In genomic region chr6:127515794-127516675, GRCh38 we compare ENCODE assay signal across 1 cellular context.
TF ChIP-seq lines count a peak whose summit lies in the region.

No MANE protein-coding gene starts in this region.

TF ChIP-seq in WTC11, 78 proteins besides CTCF, POLR2A, EP300 and RAD21 (continued from another document and continues in another):
- no peak for TF ChIP-seq ZNF396 (CRISPR knock-in tag; IDR thresholded peaks at IDR 0.05; ENCODE audit: borderline replicate concordance)
- no peak for TF ChIP-seq ARID4B (CRISPR knock-in tag; IDR thresholded peaks at IDR 0.05; ENCODE audit: borderline replicate concordance)
- no peak for TF ChIP-seq PREB (CRISPR knock-in tag; IDR thresholded peaks at IDR 0.05; ENCODE audit: borderline replicate concordance)
- no peak for TF ChIP-seq FOXJ3 (CRISPR knock-in tag; IDR thresholded peaks at IDR 0.05; ENCODE audit: borderline replicate concordance)
- TF ChIP-seq NR1H2 (CRISPR knock-in tag; IDR thresholded peaks at IDR 0.05): no peak
- peak; percentile 87 for TF ChIP-seq FOXP1 (CRISPR knock-in tag; IDR thresholded peaks at IDR 0.05; ENCODE audit: borderline replicate concordance)
- no peak for TF ChIP-seq ELF4 (CRISPR knock-in tag; IDR thresholded peaks at IDR 0.05; ENCODE audit: low read depth)
- no peak for TF ChIP-seq ZNF671 (CRISPR knock-in tag; IDR thresholded peaks at IDR 0.05)
- TF ChIP-seq SOX15 (CRISPR knock-in tag; IDR thresholded peaks at IDR 0.05): no peak
- TF ChIP-seq TEAD1 (CRISPR knock-in tag; IDR thresholded peaks at IDR 0.05): no peak
- TF ChIP-seq JUN (CRISPR knock-in tag; IDR thresholded peaks at IDR 0.05): no peak
- no peak for TF ChIP-seq IRF2 (CRISPR knock-in tag; IDR thresholded peaks at IDR 0.05; ENCODE audit: borderline replicate concordance, low read depth)
- no peak for TF ChIP-seq CBFB (CRISPR knock-in tag; IDR thresholded peaks at IDR 0.05; ENCODE audit: low read depth)
- TF ChIP-seq SP1 (CRISPR knock-in tag; conservative IDR thresholded peaks at IDR 0.05): peak; percentile 56; the same call in 1 of the 2 replicates
- TF ChIP-seq RELA (CRISPR knock-in tag; IDR thresholded peaks at IDR 0.05; ENCODE audit: borderline replicate concordance): no peak
- TF ChIP-seq IRF1 (CRISPR knock-in tag; IDR thresholded peaks at IDR 0.05): peak; percentile 36; the same call in 1 of the 2 replicates
- peak; percentile 23 for TF ChIP-seq HMGXB4 (CRISPR knock-in tag; IDR thresholded peaks at IDR 0.05)
- no peak for TF ChIP-seq CREB1 (CRISPR knock-in tag; IDR thresholded peaks at IDR 0.05)
- peak; percentile 98 for TF ChIP-seq ZNF423 (CRISPR knock-in tag; IDR thresholded peaks at IDR 0.05)
- TF ChIP-seq USF2 (CRISPR knock-in tag; IDR thresholded peaks at IDR 0.05): no peak
- no peak; the same call in none of the 2 replicates for TF ChIP-seq MYBL2 (CRISPR knock-in tag; IDR thresholded peaks at IDR 0.05)
- TF ChIP-seq SMAD4 (CRISPR knock-in tag; IDR thresholded peaks at IDR 0.05): no peak
- no peak for TF ChIP-seq ATF2 (CRISPR knock-in tag; IDR thresholded peaks at IDR 0.05; ENCODE audit: borderline replicate concordance, low read depth)
- 0 out of 2 replicates have a peak, but pooled peaks have one; percentile 52 for TF ChIP-seq NFE2L1 (CRISPR knock-in tag; IDR thresholded peaks at IDR 0.05)
- no peak for TF ChIP-seq GRHL2 (CRISPR knock-in tag; IDR thresholded peaks at IDR 0.05; ENCODE audit: insufficient replicate concordance, severe bottlenecking)
- no peak; the same call in 1 of the 2 replicates for TF ChIP-seq FOXP4 (CRISPR knock-in tag; IDR thresholded peaks at IDR 0.05)
- no peak for TF ChIP-seq ATF6 (CRISPR knock-in tag; IDR thresholded peaks at IDR 0.05)
- TF ChIP-seq CREM (CRISPR knock-in tag; IDR thresholded peaks at IDR 0.05): no peak
- TF ChIP-seq E2F5 (CRISPR knock-in tag; IDR thresholded peaks at IDR 0.05): no peak; the same call in 1 of the 2 replicates
- TF ChIP-seq ZNF416 (CRISPR knock-in tag; IDR thresholded peaks at IDR 0.05): no peak
- no peak for TF ChIP-seq CDX4 (CRISPR knock-in tag; IDR thresholded peaks at IDR 0.05; ENCODE audit: borderline replicate concordance)
- TF ChIP-seq ZNF219 (CRISPR knock-in tag; IDR thresholded peaks at IDR 0.05; ENCODE audit: borderline replicate concordance): no peak; the same call in 1 of the 2 replicates
- no peak for TF ChIP-seq ATF3 (CRISPR knock-in tag; conservative IDR thresholded peaks at IDR 0.05)
- no peak for TF ChIP-seq OVOL2 (CRISPR knock-in tag; IDR thresholded peaks at IDR 0.05; ENCODE audit: borderline replicate concordance)
- TF ChIP-seq AR (CRISPR knock-in tag; IDR thresholded peaks at IDR 0.05): no peak
- no peak for TF ChIP-seq ETV6 (CRISPR knock-in tag; IDR thresholded peaks at IDR 0.05)
